Comparison of ENCODE assay signal across 9 cellular contexts in genomic region chr20:46458891-46459750, GRCh38. TPM values are rescaled to one million over a fixed set of nuclear protein-coding genes. Genes with fewer than 3 reads are reported as not detected.
DNase-seq lines count a peak whose midpoint lies in the region; ATAC-seq and TF ChIP-seq lines count a peak whose summit lies in the region.
"Had no signal": no experiment of that assay in that cellular context is flagged by ENCODE, and none has a peak within 500 bp of the region (broad histone marks: within the 10 kb centered on the region; RNA-seq: fewer than 3 reads in every experiment).

No MANE protein-coding gene starts in this region.

- peaks cover 36% of the 10 kb centered on the region for H3K9me3 ChIP-seq in HUES64 (ENCODE audit: insufficient read depth, low read depth, low read length)

- H3K4me3 ChIP-seq in HUES64 (ENCODE audit: low read length), result peak overlapping the region; percentile 73
- peak overlapping the region; percentile 38 for H3K4me3 ChIP-seq in kidney epithelial cell (ENCODE audit: low read depth, low read length)

- H3K9me3 Mint-ChIP-seq in stimulated activated naive CD8-positive, alpha-beta T cell treated with anti-CD3 and anti-CD28 coated beads, Interleukin-15, Interleukin-2, amounts not matched to agents 100 ng/mL and 50 ng/mL, for 24 hours, result peaks cover 22% of the 10 kb centered on the region

- peaks cover 12% of the 10 kb centered on the region for H3K4me1 ChIP-seq in HUES64 (ENCODE audit: insufficient read depth, low read length)

- H3K36me3 ChIP-seq in HUES64 (ENCODE audit: insufficient read depth, low read length) (peaks cover 27% of the 10 kb centered on the region), kidney epithelial cell (ENCODE audit: control insufficient read depth, insufficient read depth, low read length) (no peaks in the 10 kb centered on the region)

- H3K27ac Mint-ChIP-seq in stimulated activated naive CD8-positive, alpha-beta T cell treated with anti-CD3 and anti-CD28 coated beads, Interleukin-15, Interleukin-2, amounts not matched to agents 100 ng/mL and 50 ng/mL, for 24 hours, result no peak overlapping the region

- no peaks in the 10 kb centered on the region for H3K4me1 Mint-ChIP-seq in stimulated activated naive CD8-positive, alpha-beta T cell treated with anti-CD3 and anti-CD28 coated beads, Interleukin-15, Interleukin-2, amounts not matched to agents 100 ng/mL and 50 ng/mL, for 24 hours (ENCODE audit: low read depth)

- 8% methylated on average over 34 of the region's 35 CpGs for WGBS in HUES64

- H3K27me3 ChIP-seq in HUES64 (ENCODE audit: insufficient read depth, low read length), result no peaks in the 10 kb centered on the region
- H3K27me3 ChIP-seq in kidney epithelial cell (ENCODE audit: control insufficient read depth, insufficient read depth, low read length), result no peaks in the 10 kb centered on the region

- H3K36me3 Mint-ChIP-seq in stimulated activated naive CD8-positive, alpha-beta T cell treated with anti-CD3 and anti-CD28 coated beads, Interleukin-15, Interleukin-2, amounts not matched to agents 100 ng/mL and 50 ng/mL, for 24 hours (ENCODE audit: low read depth), result no peaks in the 10 kb centered on the region

- peak overlapping the region; percentile 3 for H3K4me3 Mint-ChIP-seq in stimulated activated naive CD8-positive, alpha-beta T cell treated with anti-CD3 and anti-CD28 coated beads, Interleukin-15, Interleukin-2, amounts not matched to agents 100 ng/mL and 50 ng/mL, for 24 hours

- DNase-seq in astrocyte of the hippocampus (ENCODE audit: low read depth, low spot score) (peak; percentile 57), kidney epithelial cell (ENCODE audit: low read depth) (no peak), activated gamma-delta T cell (lab: John Stamatoyannopoulos, UW) (no peak)

- peak overlapping the region; percentile 80 for H3K9ac ChIP-seq in HUES64 (ENCODE audit: low read depth, low read length)

- H3K27ac ChIP-seq in HUES64 (ENCODE audit: low read depth, low read length), result peak overlapping the region; percentile 88; the same call in 1 of the 2 replicates

- peaks cover 54% of the 10 kb centered on the region for H3K27me3 Mint-ChIP-seq in stimulated activated naive CD8-positive, alpha-beta T cell treated with anti-CD3 and anti-CD28 coated beads, Interleukin-15, Interleukin-2, amounts not matched to agents 100 ng/mL and 50 ng/mL, for 24 hours

- no peak for TF ChIP-seq CTCF in kidney epithelial cell (IDR thresholded peaks at IDR 0.05; ENCODE audit: insufficient read depth, low read length, poor library complexity, severe bottlenecking)

- ATAC-seq in HG03565 (IDR thresholded peaks at IDR 0.05; ENCODE audit: unreplicated experiment) (no peak), GM19397 (IDR thresholded peaks at IDR 0.05; ENCODE audit: unreplicated experiment) (no peak), GM18517 (IDR thresholded peaks at IDR 0.05; ENCODE audit: unreplicated experiment) (no peak)
- ATAC-seq: HCT116 had no signal

RNA-seq across cellular contexts. Expression of gene ELMO2, which starts 52.7 kb away (rescaled TPM):
- polyA plus RNA-seq in HUES64 (2013, experiment 1 of 2), result 24.0 TPM
- polyA plus RNA-seq in HUES64 (2013, experiment 2 of 2), result 26.3 TPM
- total RNA-seq in kidney epithelial cell, result 50.2 and 57.9 TPM in 2 replicates

RNA-seq across cellular contexts. Expression of gene ZNF334, which starts 54.2 kb away (rescaled TPM):
- polyA plus RNA-seq in HUES64 (2013, experiment 1 of 2), result 9.9 TPM
- polyA plus RNA-seq in HUES64 (2013, experiment 2 of 2), result 11.0 TPM
- total RNA-seq in kidney epithelial cell, result 7.8 and 8.0 TPM in 2 replicates
